In genomic region chr4:44629280-44629866, GRCh38 we compare ENCODE assay signal across 2 cellular contexts.
A peak's percentile ranks its signal among the peaks of the same experiment; 100 is the strongest.
TF ChIP-seq lines count a peak whose summit lies in the region.

No MANE protein-coding gene starts in this region.

TF ChIP-seq in GM23338, 12 proteins besides CTCF, POLR2A, EP300 and RAD21:
- TF ChIP-seq NANOG (IDR thresholded peaks at IDR 0.05; ENCODE audit: borderline replicate concordance) (no peak), JUNB (IDR thresholded peaks at IDR 0.05; ENCODE audit: unreplicated experiment) (no peak), POLR2AphosphoS5 (IDR thresholded peaks at IDR 0.05; ENCODE audit: low read depth) (no peak), ETS1 (IDR thresholded peaks at IDR 0.05) (no peak)

TF ChIP-seq in IMR-90, 13 proteins besides CTCF, POLR2A, EP300 and RAD21:
- TF ChIP-seq SMC3 (IDR thresholded peaks at IDR 0.05; ENCODE audit: low read depth, low read length), result peak; percentile 37; the same call in 1 of the 2 replicates
- TF ChIP-seq FOS (IDR thresholded peaks at IDR 0.05; ENCODE audit: low read depth, low read length), result no peak
